32 cellular contexts compared by ENCODE assay signal in the genomic region with DNA sequence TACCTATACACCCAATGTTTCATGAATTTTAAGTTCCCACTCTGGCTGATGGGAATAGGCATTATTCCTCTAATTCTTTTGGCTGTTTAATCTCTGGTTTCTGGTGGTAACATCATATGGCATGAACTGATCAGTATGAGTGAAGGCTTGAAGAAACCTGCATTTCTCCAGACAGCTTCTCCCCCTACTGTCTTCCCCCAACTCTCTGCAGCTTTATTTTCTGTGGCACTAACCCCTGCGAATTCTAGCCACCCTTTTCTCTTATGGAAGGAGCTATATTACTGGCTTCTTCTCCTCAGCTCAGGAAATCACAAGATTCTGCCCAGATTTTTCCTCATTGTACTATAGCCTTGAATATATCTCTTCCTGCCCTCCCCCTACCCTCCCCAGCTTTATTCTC. TPM values are rescaled to one million over a fixed set of nuclear protein-coding genes. Genes with fewer than 3 reads are reported as not detected.
"Had no signal": no experiment of that assay in that cellular context is flagged by ENCODE, and none has a peak within 500 bp of the region (broad histone marks: within the 10 kb centered on the region; RNA-seq: fewer than 3 reads in every experiment).

No MANE protein-coding gene starts in this region.

- FAIRE-seq: keratinocyte had no signal

- H3K36me3 ChIP-seq: esophagus squamous epithelium, heart right ventricle, sigmoid colon, stomach, thyroid gland, vagina had no signal

- H3K4me3 ChIP-seq: esophagus squamous epithelium, heart right ventricle, lung, mucosa of descending colon, psoas muscle, sigmoid colon, stomach, thyroid gland, vagina had no signal

- H3K4me3 Mint-ChIP-seq: endodermal cell; memory B cell; mesothelial cell of epicardium; naive B cell; natural killer cell treated with Interleukin-12 subunit alpha and Interleukin-12 subunit beta and Interleukin-15 and Interleukin-18, amount 100 ng/mL, for 72 hours; neural crest cell; stimulated activated effector memory CD8-positive, alpha-beta T cell treated with anti-CD3 and anti-CD28 coated beads, Interleukin-12 subunit alpha, Interleukin-12 subunit beta, amount 100 ng/mL, for 72 hours had no signal

- H3K36me3 Mint-ChIP-seq: memory B cell; stimulated activated effector memory CD8-positive, alpha-beta T cell treated with anti-CD3 and anti-CD28 coated beads, Interleukin-12 subunit alpha, Interleukin-12 subunit beta, amount 100 ng/mL, for 72 hours had no signal

- ATAC-seq: heart right ventricle; left ventricle myocardium superior; mucosa of descending colon; natural killer cell treated with Interleukin-12 subunit alpha and Interleukin-12 subunit beta and Interleukin-15 and Interleukin-18, amount 100 ng/mL, for 72 hours; psoas muscle; right cardiac atrium; stimulated activated effector memory CD8-positive, alpha-beta T cell treated with anti-CD3 and anti-CD28 coated beads, Interleukin-12 subunit alpha, Interleukin-12 subunit beta, amount 100 ng/mL, for 72 hours had no signal

- DNase-seq: cortex of kidney; effector CD8-positive, alpha-beta T cell; endodermal cell; erythroblast; esophagus squamous epithelium; foreskin melanocyte; glutamatergic neuron; heart right ventricle; hippocampal formation; left ventricle myocardium superior; mucosa of descending colon; naive B cell; nucleus accumbens; psoas muscle; right cardiac atrium; sigmoid colon; stimulated activated CD4-positive, alpha-beta T cell treated with anti-CD3 and anti-CD28 coated beads, Interleukin-2, amount 100 ng/mL, for 24 hours; stimulated activated CD4-positive, alpha-beta T cell treated with anti-CD3 and anti-CD28 coated beads, Interleukin-4, amount 100 ng/mL, for 24 hours; stimulated activated naive CD4-positive, alpha-beta T cell treated with Interleukin-2 at 50 U/mL for 16 hours; stomach; thyroid gland; trophoblast cell had no signal

- H3K27me3 ChIP-seq: esophagus squamous epithelium, heart right ventricle, sigmoid colon, stomach, thyroid gland, vagina had no signal

- H3K27ac Mint-ChIP-seq: endodermal cell; memory B cell; mesothelial cell of epicardium; natural killer cell treated with Interleukin-12 subunit alpha and Interleukin-12 subunit beta and Interleukin-15 and Interleukin-18, amount 100 ng/mL, for 72 hours; stimulated activated effector memory CD8-positive, alpha-beta T cell treated with anti-CD3 and anti-CD28 coated beads, Interleukin-12 subunit alpha, Interleukin-12 subunit beta, amount 100 ng/mL, for 72 hours had no signal

- H3K9me3 ChIP-seq: esophagus squamous epithelium, psoas muscle, thyroid gland had no signal

- H3K27me3 Mint-ChIP-seq: memory B cell; naive B cell; natural killer cell treated with Interleukin-12 subunit alpha and Interleukin-12 subunit beta and Interleukin-15 and Interleukin-18, amount 100 ng/mL, for 72 hours had no signal

- H3K4me1 Mint-ChIP-seq: endodermal cell; neural crest cell; stimulated activated effector memory CD8-positive, alpha-beta T cell treated with anti-CD3 and anti-CD28 coated beads, Interleukin-12 subunit alpha, Interleukin-12 subunit beta, amount 100 ng/mL, for 72 hours had no signal

- H3K27ac ChIP-seq: esophagus squamous epithelium, psoas muscle, sigmoid colon, stomach, thyroid gland, vagina had no signal

- H3K4me1 ChIP-seq: esophagus squamous epithelium, psoas muscle, sigmoid colon, stomach, thyroid gland, vagina had no signal

RNA-seq across cellular contexts. Expression of gene CASP12, which starts 57.1 kb away (rescaled TPM):
- total RNA-seq: endodermal cell; left ventricle myocardium superior; mesothelial cell of epicardium; natural killer cell treated with Interleukin-12 subunit alpha and Interleukin-12 subunit beta and Interleukin-15 and Interleukin-18, amount 100 ng/mL, for 72 hours; neural crest cell; psoas muscle; renal cortical epithelial cell; temporal lobe had no signal
- polyA plus RNA-seq: keratinocyte had no signal
